ENCODE assay signal across 24 cellular contexts in genomic region chr5:37575541-37576489, GRCh38.
DNase-seq lines count a peak whose midpoint lies in the region; ATAC-seq and TF ChIP-seq lines count a peak whose summit lies in the region.
"Had no signal": no experiment of that assay in that cellular context is flagged by ENCODE, and none has a peak within 500 bp of the region (broad histone marks: within the 10 kb centered on the region; RNA-seq: fewer than 3 reads in every experiment).

No MANE protein-coding gene starts in this region.

- no peaks in the 10 kb centered on the region; the same call in 1 of the 2 replicates for H3K4me1 ChIP-seq in GM23338 (ENCODE audit: insufficient read depth)
- H3K4me1 ChIP-seq: adrenal gland, prostate gland, suprapubic skin had no signal

- H3K36me3 ChIP-seq in GM23338 (ENCODE audit: insufficient read depth): no peaks in the 10 kb centered on the region
- H3K36me3 ChIP-seq: adrenal gland, cardiac muscle cell, prostate gland, suprapubic skin had no signal

- DNase-seq in GM23338 (ENCODE audit: low spot score): peak; percentile 9
- peak; percentile 75 for DNase-seq in NCI-H82 treated with DMSO at 0.1 percent for 48 hours (lab: John Stamatoyannopoulos, UW; ENCODE audit: unreplicated experiment)
- DNase-seq in choroid plexus epithelial cell (ENCODE audit: low read depth): peak; percentile 44
- DNase-seq in mesothelial cell of epicardium (ENCODE audit: low spot score in 2 of 2, unreplicated experiment in 2 of 2): no peak
- DNase-seq in NCI-H1105 (lab: John Stamatoyannopoulos, UW): no peak
- no peak for DNase-seq in SIG-M5 (lab: John Stamatoyannopoulos, UW)
- DNase-seq: activated CD8-positive, alpha-beta T cell treated with anti-CD3 and anti-CD28 coated beads for 36 hours; activated gamma-delta T cell; activated T-cell treated with anti-CD3 and anti-CD28 coated beads for 4 hours; adrenal gland; CD4-positive, alpha-beta memory T cell; DMS53; GF-D8; islet precursor cell; NCI-H1417; NCI-H526 had no signal

- TF ChIP-seq CTCF in GM23338 (conservative IDR thresholded peaks at IDR 0.05; ENCODE audit: low read depth in 2 of 2): no peak
- no peak for TF ChIP-seq CTCF in choroid plexus epithelial cell (conservative IDR thresholded peaks at IDR 0.05; ENCODE audit: low read depth, low read length)
- no peak for TF ChIP-seq CTCF in mesothelial cell of epicardium (IDR thresholded peaks at IDR 0.05; ENCODE audit: unreplicated experiment)

- no peak overlapping the region for H3K27ac ChIP-seq in GM23338 (ENCODE audit: low read depth)
- H3K27ac ChIP-seq: adrenal gland, cardiac muscle cell, prostate gland, RWPE1, suprapubic skin had no signal

- no peaks in the 10 kb centered on the region for H4K20me1 ChIP-seq in GM23338 (replicated peaks; ENCODE audit: insufficient read depth)

- H3K27me3 Mint-ChIP-seq in GM23338 (ENCODE audit: insufficient read depth, low read depth, poor library complexity): no peaks in the 10 kb centered on the region
- H3K27me3 Mint-ChIP-seq in mesothelial cell of epicardium (ENCODE audit: low read depth): peaks cover 2% of the 10 kb centered on the region
- H3K27me3 Mint-ChIP-seq: activated CD8-positive, alpha-beta T cell treated with anti-CD3 and anti-CD28 coated beads for 36 hours; CD4-positive, alpha-beta memory T cell had no signal

- H3K36me3 Mint-ChIP-seq in GM23338 (ENCODE audit: low read depth) (no peaks in the 10 kb centered on the region), mesothelial cell of epicardium (peaks cover 10% of the 10 kb centered on the region)
- H3K36me3 Mint-ChIP-seq: stimulated activated effector memory CD8-positive, alpha-beta T cell treated with anti-CD3 and anti-CD28 coated beads, Interleukin-12 subunit alpha, Interleukin-12 subunit beta, amount 100 ng/mL, for 72 hours had no signal

- H3K4me1 Mint-ChIP-seq in GM23338 (peaks cover 7% of the 10 kb centered on the region; the same call in 2 of the 3 replicates), mesothelial cell of epicardium (peaks cover 31% of the 10 kb centered on the region)

- H3K9me3 Mint-ChIP-seq in GM23338 (no peaks in the 10 kb centered on the region), mesothelial cell of epicardium (peaks cover 6% of the 10 kb centered on the region)
- H3K9me3 Mint-ChIP-seq: activated CD8-positive, alpha-beta T cell treated with anti-CD3 and anti-CD28 coated beads for 36 hours; stimulated activated effector memory CD8-positive, alpha-beta T cell treated with anti-CD3 and anti-CD28 coated beads, Interleukin-12 subunit alpha, Interleukin-12 subunit beta, amount 100 ng/mL, for 72 hours had no signal

- H3K4me3 ChIP-seq in GM23338 (no peak overlapping the region), choroid plexus epithelial cell (ENCODE audit: low read depth, low read length) (no peak overlapping the region)
- H3K4me3 ChIP-seq: adrenal gland, cardiac muscle cell, lung, prostate gland, suprapubic skin had no signal

- H3K27ac Mint-ChIP-seq in GM23338 (no peak overlapping the region), mesothelial cell of epicardium (peak overlapping the region; percentile 35)
- H3K27ac Mint-ChIP-seq: activated CD8-positive, alpha-beta T cell treated with anti-CD3 and anti-CD28 coated beads for 36 hours; stimulated activated effector memory CD8-positive, alpha-beta T cell treated with anti-CD3 and anti-CD28 coated beads, Interleukin-12 subunit alpha, Interleukin-12 subunit beta, amount 100 ng/mL, for 72 hours had no signal

- no peak overlapping the region for H3K4me2 ChIP-seq in GM23338

- H3K4me3 Mint-ChIP-seq in GM23338: no peak overlapping the region
- H3K4me3 Mint-ChIP-seq in mesothelial cell of epicardium: no peak overlapping the region
- H3K4me3 Mint-ChIP-seq: activated CD8-positive, alpha-beta T cell treated with anti-CD3 and anti-CD28 coated beads for 36 hours; stimulated activated effector memory CD8-positive, alpha-beta T cell treated with anti-CD3 and anti-CD28 coated beads, Interleukin-12 subunit alpha, Interleukin-12 subunit beta, amount 100 ng/mL, for 72 hours had no signal

- H3K9me2 ChIP-seq in GM23338 (ENCODE audit: insufficient read depth): peaks cover 14% of the 10 kb centered on the region; the same call in 1 of the 2 replicates

- H3F3A ChIP-seq in GM23338 (replicated peaks; ENCODE audit: low read depth): no peaks in the 10 kb centered on the region

- no peaks in the 10 kb centered on the region for H3K79me2 ChIP-seq in GM23338 (replicated peaks; ENCODE audit: insufficient read depth)

- ATAC-seq in GM23338: peak; percentile 72
- ATAC-seq in GM18873 (IDR thresholded peaks at IDR 0.05; ENCODE audit: low FRiP score, unreplicated experiment): no peak
- ATAC-seq: activated CD8-positive, alpha-beta T cell treated with anti-CD3 and anti-CD28 coated beads for 36 hours; SK-N-SH treated with all-trans-retinoic acid at 6 μM for 48 hours; stimulated activated effector memory CD8-positive, alpha-beta T cell treated with anti-CD3 and anti-CD28 coated beads, Interleukin-12 subunit alpha, Interleukin-12 subunit beta, amount 100 ng/mL, for 72 hours had no signal

- H2AFZ ChIP-seq in GM23338: no peak overlapping the region

- H3K27me3 ChIP-seq in GM23338 (ENCODE audit: insufficient read depth): no peaks in the 10 kb centered on the region
- H3K27me3 ChIP-seq: adrenal gland, cardiac muscle cell, suprapubic skin had no signal

TF ChIP-seq in GM23338, 12 proteins besides CTCF, POLR2A, EP300 and RAD21 (continues in another document):
- TF ChIP-seq JUNB (IDR thresholded peaks at IDR 0.05; ENCODE audit: unreplicated experiment): no peak
- TF ChIP-seq EZH2phosphoT487 (IDR thresholded peaks at IDR 0.05; ENCODE audit: unreplicated experiment): no peak
- TF ChIP-seq EZH2 (IDR thresholded peaks at IDR 0.05; ENCODE audit: low read depth, unreplicated experiment): no peak
- TF ChIP-seq CREB1 (CRISPR knock-in tag; IDR thresholded peaks at IDR 0.05; ENCODE audit: low read depth): no peak
- TF ChIP-seq, protein P1, sequence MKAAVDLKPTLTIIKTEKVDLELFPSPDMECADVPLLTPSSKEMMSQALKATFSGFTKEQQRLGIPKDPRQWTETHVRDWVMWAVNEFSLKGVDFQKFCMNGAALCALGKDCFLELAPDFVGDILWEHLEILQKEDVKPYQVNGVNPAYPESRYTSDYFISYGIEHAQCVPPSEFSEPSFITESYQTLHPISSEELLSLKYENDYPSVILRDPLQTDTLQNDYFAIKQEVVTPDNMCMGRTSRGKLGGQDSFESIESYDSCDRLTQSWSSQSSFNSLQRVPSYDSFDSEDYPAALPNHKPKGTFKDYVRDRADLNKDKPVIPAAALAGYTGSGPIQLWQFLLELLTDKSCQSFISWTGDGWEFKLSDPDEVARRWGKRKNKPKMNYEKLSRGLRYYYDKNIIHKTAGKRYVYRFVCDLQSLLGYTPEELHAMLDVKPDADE (IDR thresholded peaks at IDR 0.05): no peak
- TF ChIP-seq REST (IDR thresholded peaks at IDR 0.05; ENCODE audit: unreplicated experiment): no peak
- no peak for TF ChIP-seq POLR2AphosphoS5 (IDR thresholded peaks at IDR 0.05; ENCODE audit: low read depth)
- TF ChIP-seq ZNF331 (CRISPR knock-in tag; IDR thresholded peaks at IDR 0.05; ENCODE audit: low read depth): no peak
- no peak for TF ChIP-seq NANOG (IDR thresholded peaks at IDR 0.05; ENCODE audit: borderline replicate concordance)
- TF ChIP-seq STAT1 (IDR thresholded peaks at IDR 0.05; ENCODE audit: unreplicated experiment): no peak

Comparison
In these comparisons a context has a peak if more than half of its experiments do, and no peak if none do; other contexts are left out.
1. DNase-seq: peak in GM23338 (single experiment), NCI-H82 treated with DMSO at 0.1 percent for 48 hours (single experiment) and choroid plexus epithelial cell (single experiment); none in mesothelial cell of epicardium (0 of 2), NCI-H1105 (single experiment) and SIG-M5 (single experiment).